ENCODE assay signal across 8 cellular contexts in genomic region chr2:96873651-96874096, GRCh38. TPM values are rescaled to one million over a fixed set of nuclear protein-coding genes. Genes with fewer than 3 reads are reported as not detected.
DNase-seq lines count a peak whose midpoint lies in the region; ATAC-seq and TF ChIP-seq lines count a peak whose summit lies in the region.
"Had no signal": no experiment of that assay in that cellular context is flagged by ENCODE, and none has a peak within 500 bp of the region (broad histone marks: within the 10 kb centered on the region; RNA-seq: fewer than 3 reads in every experiment).

No MANE protein-coding gene starts in this region.

- no peaks in the 10 kb centered on the region for H3K36me3 ChIP-seq in skeletal muscle tissue (ENCODE audit: control insufficient read depth in 3 of 3, insufficient read depth in 3 of 3, low read length in 3 of 3)

- H3K27me3 ChIP-seq in foreskin keratinocyte = peaks cover 8% of the 10 kb centered on the region
- no peaks in the 10 kb centered on the region for H3K27me3 ChIP-seq in skeletal muscle tissue (ENCODE audit: control insufficient read depth in 3 of 3, insufficient read depth in 3 of 3, low read length in 3 of 3)

- H3K4me3 ChIP-seq in skeletal muscle tissue (ENCODE audit: low read length in 3 of 3) = no peak overlapping the region

- peak overlapping the region; percentile 41 for H3K27ac ChIP-seq in foreskin keratinocyte
- H3K27ac ChIP-seq in skeletal muscle tissue (ENCODE audit: low read depth, low read length) = peak overlapping the region; percentile 25

- H3K4me1 ChIP-seq in foreskin keratinocyte (peaks cover 10% of the 10 kb centered on the region), skeletal muscle tissue (ENCODE audit: control insufficient read depth in 3 of 3, insufficient read depth in 3 of 3, low read length in 3 of 3) (peaks cover 22 to 28% (median 25%) of the 10 kb centered on the region in 3 donors)

- DNase-seq in MV-4-11 (lab: John Stamatoyannopoulos, UW) = peak; percentile 65
- no peak for DNase-seq in foreskin keratinocyte
- no peak for DNase-seq in SHP77 (lab: John Stamatoyannopoulos, UW)
- DNase-seq in NCI-H510A (lab: John Stamatoyannopoulos, UW) = no peak
- no peak for DNase-seq in NCI-H2029 (lab: John Stamatoyannopoulos, UW)
- DNase-seq: activated naive CD8-positive, alpha-beta T cell treated with anti-CD3 and anti-CD28 coated beads, Interleukin-2, amount 10 ng/mL, durations not matched to agents 7 days and 5 days; NCI-H774 had no signal

- no peak for TF ChIP-seq CTCF in foreskin keratinocyte (conservative IDR thresholded peaks at IDR 0.05)

- no peaks in the 10 kb centered on the region for H3K9me3 ChIP-seq in skeletal muscle tissue (ENCODE audit: control insufficient read depth in 3 of 3, low read length in 3 of 3)

- H3K9ac ChIP-seq in skeletal muscle tissue (ENCODE audit: low read depth in 1 of 3, low read length in 3 of 3) = peak overlapping the region in 2 of 3 donors; percentile 14 to 57

- no peak for ATAC-seq in foreskin keratinocyte

RNA-seq across cellular contexts. Expression of gene SEMA4C, which starts 3.8 kb away (rescaled TPM):
- total RNA-seq in foreskin keratinocyte (9.5 and 10.5 TPM in 2 replicates), skeletal muscle tissue (29.7 TPM)
- 6.2 and 6.6 TPM in 2 replicates for polyA plus RNA-seq in foreskin keratinocyte

RNA-seq across cellular contexts. Expression of gene ANKRD39, which starts 15.9 kb away (rescaled TPM):
- total RNA-seq in foreskin keratinocyte = 10.5 and 10.6 TPM in 2 replicates
- polyA plus RNA-seq in foreskin keratinocyte = 19.0 and 19.2 TPM in 2 replicates
- total RNA-seq in skeletal muscle tissue = 3.7 TPM

RNA-seq across cellular contexts. Expression of gene ANKRD23, which starts 29.9 kb away (rescaled TPM):
- 0.92 and 1.2 TPM in 2 replicates for total RNA-seq in foreskin keratinocyte
- 0.57 and 0.59 TPM in 2 replicates for polyA plus RNA-seq in foreskin keratinocyte
- 5.2 TPM for total RNA-seq in skeletal muscle tissue

RNA-seq across cellular contexts. Expression of gene CNNM3, which starts 57.6 kb away (rescaled TPM):
- total RNA-seq in foreskin keratinocyte = 3.8 and 4.7 TPM in 2 replicates
- 2.6 and 2.7 TPM in 2 replicates for polyA plus RNA-seq in foreskin keratinocyte
- 4.2 TPM for total RNA-seq in skeletal muscle tissue
